12 cellular contexts compared by ENCODE assay signal in the genomic region with DNA sequence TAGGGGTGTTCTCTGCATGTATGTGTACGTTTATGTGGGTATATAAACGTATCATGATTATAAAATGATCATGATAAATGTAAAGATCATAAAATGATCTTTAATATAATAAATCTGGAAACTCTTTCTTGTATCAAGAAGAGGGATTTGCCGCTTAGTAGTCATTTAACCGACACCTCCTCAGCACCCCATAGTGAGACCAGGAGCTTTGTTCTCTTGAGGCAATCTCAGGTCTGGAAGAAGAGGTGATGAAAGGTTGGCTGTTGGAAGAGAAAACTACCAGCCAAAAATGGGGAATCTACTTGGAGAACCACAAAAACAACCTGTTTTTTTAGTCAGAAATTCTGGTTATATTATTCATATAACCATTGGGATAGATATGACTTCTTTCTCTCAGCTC. TPM values are rescaled to one million over a fixed set of nuclear protein-coding genes. Genes with fewer than 3 reads are reported as not detected.
A peak's percentile ranks its signal among the peaks of the same experiment; 100 is the strongest.
DNase-seq lines count a peak whose midpoint lies in the region; ATAC-seq, FAIRE-seq and TF ChIP-seq lines count a peak whose summit lies in the region.
"Had no signal": no experiment of that assay in that cellular context is flagged by ENCODE, and none has a peak within 500 bp of the region (broad histone marks: within the 10 kb centered on the region; RNA-seq: fewer than 3 reads in every experiment).

No MANE protein-coding gene starts in this region.

- H3K27me3 Mint-ChIP-seq in activated naive CD4-positive, alpha-beta T cell treated with anti-CD3 and anti-CD28 coated beads, Interleukin-2, amount 10 ng/mL, durations not matched to agents 7 days and 5 days: no peaks in the 10 kb centered on the region
- H3K27me3 Mint-ChIP-seq in activated CD8-positive, alpha-beta T cell treated with anti-CD3 and anti-CD28 coated beads, Interleukin-2, amount 10 ng/mL, durations not matched to agents 7 days and 5 days (ENCODE audit: low read depth): no peaks in the 10 kb centered on the region

- no peaks in the 10 kb centered on the region for H3K9me3 Mint-ChIP-seq in activated naive CD4-positive, alpha-beta T cell treated with anti-CD3 and anti-CD28 coated beads, Interleukin-2, amount 10 ng/mL, durations not matched to agents 7 days and 5 days
- no peaks in the 10 kb centered on the region for H3K9me3 Mint-ChIP-seq in activated CD8-positive, alpha-beta T cell treated with anti-CD3 and anti-CD28 coated beads, Interleukin-2, amount 10 ng/mL, durations not matched to agents 7 days and 5 days (ENCODE audit: insufficient read depth)

- H3K4me1 ChIP-seq in lower lobe of right lung (peaks cover 97% of the 10 kb centered on the region), transverse colon (peaks cover 28 to 90% (median 41%) of the 10 kb centered on the region in 4 donors)

- FAIRE-seq in D721Med (lab: Jason Lieb, UNC): no peak

- H3K4me3 Mint-ChIP-seq in activated naive CD4-positive, alpha-beta T cell treated with anti-CD3 and anti-CD28 coated beads, Interleukin-2, amount 10 ng/mL, durations not matched to agents 7 days and 5 days: peak overlapping the region; percentile 48
- H3K4me3 Mint-ChIP-seq in activated CD8-positive, alpha-beta T cell treated with anti-CD3 and anti-CD28 coated beads, Interleukin-2, amount 10 ng/mL, durations not matched to agents 7 days and 5 days: peak overlapping the region; percentile 59

- no peak for TF ChIP-seq POLR2A in transverse colon (IDR thresholded peaks at IDR 0.05)

- peaks cover 97% of the 10 kb centered on the region for H3K4me1 Mint-ChIP-seq in activated naive CD4-positive, alpha-beta T cell treated with anti-CD3 and anti-CD28 coated beads, Interleukin-2, amount 10 ng/mL, durations not matched to agents 7 days and 5 days
- H3K4me1 Mint-ChIP-seq in activated CD8-positive, alpha-beta T cell treated with anti-CD3 and anti-CD28 coated beads, Interleukin-2, amount 10 ng/mL, durations not matched to agents 7 days and 5 days (ENCODE audit: low read depth): peaks cover 98% of the 10 kb centered on the region

- no peak overlapping the region for H3K4me3 ChIP-seq in lower lobe of right lung
- no peak overlapping the region for H3K4me3 ChIP-seq in transverse colon

- no peak for DNase-seq in activated naive CD4-positive, alpha-beta T cell treated with anti-CD3 and anti-CD28 coated beads, Interleukin-2, amount 10 ng/mL, durations not matched to agents 7 days and 5 days
- DNase-seq in activated naive CD4-positive, alpha-beta T cell (lab: John Stamatoyannopoulos, UW): no peak
- DNase-seq in activated CD8-positive, alpha-beta T cell treated with anti-CD3 and anti-CD28 coated beads, Interleukin-2, amount 10 ng/mL, durations not matched to agents 7 days and 5 days: no peak
- DNase-seq in lower lobe of right lung: no peak
- no peak for DNase-seq in transverse colon
- no peak for DNase-seq in D721Med (ENCODE audit: insufficient read length, low spot score)
- DNase-seq in mesenteric fat pad (ENCODE audit: low spot score): no peak
- DNase-seq: NCI-H2081, SK-N-SH, trophoblast cell had no signal

- intact Hi-C loops in lower lobe of right lung (cut with DNase I): no loop called here
- intact Hi-C loops in transverse colon (cut with DNase I; ENCODE audit: low total_unique reads): no loop called here

- POLR2A ChIA-PET in activated CD8-positive, alpha-beta T cell treated with anti-CD3 and anti-CD28 coated beads, Interleukin-2, amount 10 ng/mL, durations not matched to agents 7 days and 5 days (lab: Charles Lee): interaction anchor here (0.6 to 3.8 kb wide), 3 partner anchors 11 to 40 kb away, joined by 3 to 25 read pairs (median 3); no protein-coding TSS in a partner anchor

- CTCF ChIA-PET in activated naive CD4-positive, alpha-beta T cell treated with anti-CD3 and anti-CD28 coated beads, Interleukin-2, amount 10 ng/mL, durations not matched to agents 7 days and 5 days (lab: Charles Lee): no interaction called here
- CTCF ChIA-PET in activated CD8-positive, alpha-beta T cell treated with anti-CD3 and anti-CD28 coated beads, Interleukin-2, amount 10 ng/mL, durations not matched to agents 7 days and 5 days (lab: Charles Lee): interaction anchor here (0.7 to 2.4 kb wide), 3 partner anchors 11 to 48 kb away, joined by 3 to 7 read pairs (median 4); a partner anchor contains a TSS

- in situ Hi-C loops in transverse colon (cut with MboI; ENCODE audit: low pct_ligation_motif_present in 1 of 4, low pct_unique_long_range_greater_than_20kb in 1 of 4, low sequenced_read_pairs in 3 of 4): no loop called here

- H3K27me3 ChIP-seq in lower lobe of right lung (ENCODE audit: low read depth) (no peaks in the 10 kb centered on the region), transverse colon (no peaks in the 10 kb centered on the region)

- ATAC-seq in activated CD8-positive, alpha-beta T cell treated with anti-CD3 and anti-CD28 coated beads, Interleukin-2, amount 10 ng/mL, durations not matched to agents 7 days and 5 days: no peak
- ATAC-seq in lower lobe of right lung (no peak), HG02840 (IDR thresholded peaks at IDR 0.05; ENCODE audit: low FRiP score, unreplicated experiment) (no peak)

- peaks cover 62% of the 10 kb centered on the region for H3K36me3 Mint-ChIP-seq in activated naive CD4-positive, alpha-beta T cell treated with anti-CD3 and anti-CD28 coated beads, Interleukin-2, amount 10 ng/mL, durations not matched to agents 7 days and 5 days
- H3K36me3 Mint-ChIP-seq in activated CD8-positive, alpha-beta T cell treated with anti-CD3 and anti-CD28 coated beads, Interleukin-2, amount 10 ng/mL, durations not matched to agents 7 days and 5 days (ENCODE audit: low read depth): peaks cover 71% of the 10 kb centered on the region

- TF ChIP-seq EP300 in transverse colon (IDR thresholded peaks at IDR 0.05; ENCODE audit: low read depth): no peak

- H3K27ac Mint-ChIP-seq in activated naive CD4-positive, alpha-beta T cell treated with anti-CD3 and anti-CD28 coated beads, Interleukin-2, amount 10 ng/mL, durations not matched to agents 7 days and 5 days: peak overlapping the region; percentile 93
- peak overlapping the region; percentile 93 for H3K27ac Mint-ChIP-seq in activated CD8-positive, alpha-beta T cell treated with anti-CD3 and anti-CD28 coated beads, Interleukin-2, amount 10 ng/mL, durations not matched to agents 7 days and 5 days

- H3K36me3 ChIP-seq in lower lobe of right lung (peaks cover 54% of the 10 kb centered on the region), transverse colon (peaks cover 0 to 20% (median 7%) of the 10 kb centered on the region in 4 donors)

- WGBS in transverse colon (ENCODE audit: low coverage in 1 of 2), 2 donors: 51 to 63% methylated on average over 4 of the region's 4 CpGs

- H3K27ac ChIP-seq in lower lobe of right lung (peak overlapping the region; percentile 7), transverse colon (peak overlapping the region; percentile 67 to 82 (median 74))
- H3K27ac ChIP-seq: KMS-11 had no signal

- H3K9me3 ChIP-seq in lower lobe of right lung (no peaks in the 10 kb centered on the region), transverse colon (no peaks in the 10 kb centered on the region)
- H3K9me3 ChIP-seq: SK-N-SH had no signal

- no peak for TF ChIP-seq CTCF in lower lobe of right lung (IDR thresholded peaks at IDR 0.05)
- TF ChIP-seq CTCF in transverse colon (IDR thresholded peaks at IDR 0.05): no peak
- TF ChIP-seq CTCF in D721Med (IDR thresholded peaks at IDR 0.05; ENCODE audit: insufficient read depth, missing control alignments): no peak

RNA-seq across cellular contexts. Expression of a gene that starts 38.7 kb away (rescaled TPM):
- total RNA-seq in activated CD8-positive, alpha-beta T cell treated with anti-CD3 and anti-CD28 coated beads, Interleukin-2, amount 10 ng/mL, durations not matched to agents 7 days and 5 days: 10 to 100 TPM; 62.7 to 64.5 TPM
- total RNA-seq in lower lobe of right lung: 289 TPM
- total RNA-seq in transverse colon: 100 to 1,000 TPM in 2 of 4 donors, 10 to 100 TPM in 2; 63.2 to 179 (median 98.5) TPM
- 372 TPM for total RNA-seq in mesenteric fat pad
